ENCODE assay signal across 1 cellular context in genomic region chr5:144191998-144192397, GRCh38.
TF ChIP-seq lines count a peak whose summit lies in the region.

No MANE protein-coding gene starts in this region.

TF ChIP-seq in WTC11, 78 proteins besides CTCF, POLR2A, EP300 and RAD21 (continued from another document):
- TF ChIP-seq AR (CRISPR knock-in tag; IDR thresholded peaks at IDR 0.05) = no peak
- TF ChIP-seq ZNF512 (CRISPR knock-in tag; IDR thresholded peaks at IDR 0.05; ENCODE audit: borderline replicate concordance) = no peak
